7 cellular contexts compared by ENCODE assay signal in genomic region chr13:26914624-26915023, GRCh38.
DNase-seq lines count a peak whose midpoint lies in the region; ATAC-seq, FAIRE-seq and TF ChIP-seq lines count a peak whose summit lies in the region.

No MANE protein-coding gene starts in this region.

- H3K27ac Mint-ChIP-seq in memory B cell, result no peak overlapping the region

- no peak overlapping the region for H3K27ac ChIP-seq in small intestine (ENCODE audit: low read depth in 1 of 2, low read length in 1 of 2)
- no peak overlapping the region for H3K27ac ChIP-seq in psoas muscle

- TF ChIP-seq CTCF in psoas muscle (IDR thresholded peaks at IDR 0.05), result no peak

- 56 to 64% (median 58%) methylated on average over 7 of the region's 7 CpGs for WGBS in small intestine, 3 donors
- WGBS in psoas muscle, 3 donors, result 54 to 58% (median 58%) methylated on average over 7 of the region's 7 CpGs

- no peaks in the 10 kb centered on the region for H3K36me3 ChIP-seq in small intestine (ENCODE audit: control insufficient read depth in 2 of 2, insufficient read depth in 2 of 2, low read length in 2 of 2)
- no peaks in the 10 kb centered on the region for H3K36me3 ChIP-seq in psoas muscle (ENCODE audit: insufficient read depth in 1 of 2, low read depth in 1 of 2)

- no peak overlapping the region for H3K4me3 ChIP-seq in Jurkat, Clone E6-1 (ENCODE audit: low read length)
- no peak overlapping the region for H3K4me3 ChIP-seq in small intestine (ENCODE audit: low read depth in 1 of 2, low read length in 2 of 2)
- no peak overlapping the region for H3K4me3 ChIP-seq in psoas muscle

- H3K27me3 ChIP-seq in small intestine (ENCODE audit: control insufficient read depth in 2 of 2, insufficient read depth in 2 of 2, low read length in 2 of 2) (no peaks in the 10 kb centered on the region), psoas muscle (ENCODE audit: insufficient read depth in 3 of 3, low read length in 2 of 3) (peaks cover 0 to 5% (median 3%) of the 10 kb centered on the region in 3 donors)

- no peaks in the 10 kb centered on the region for H3K36me3 Mint-ChIP-seq in memory B cell

- H3K9me3 ChIP-seq in small intestine (ENCODE audit: control insufficient read depth, low read depth) (no peaks in the 10 kb centered on the region), psoas muscle (no peaks in the 10 kb centered on the region)

- H3K4me3 Mint-ChIP-seq in memory B cell, result no peak overlapping the region

- intact Hi-C loops in psoas muscle (cut with DNase I), result no loop called here

- no peak for FAIRE-seq in small intestine (lab: Jason Lieb, UNC)

- H3K9me3 Mint-ChIP-seq in memory B cell, result no peaks in the 10 kb centered on the region

- H3K4me1 ChIP-seq in small intestine (ENCODE audit: control insufficient read depth in 2 of 2, insufficient read depth in 1 of 2, low read depth in 1 of 2, low read length in 1 of 2) (no peaks in the 10 kb centered on the region), psoas muscle (no peaks in the 10 kb centered on the region)

- H3K27me3 Mint-ChIP-seq in memory B cell, result peaks cover 10% of the 10 kb centered on the region

- ATAC-seq in GM18858 (IDR thresholded peaks at IDR 0.05; ENCODE audit: unreplicated experiment) (peak; percentile 63), memory B cell (ENCODE audit: low read depth) (peak; percentile 21), GM21526 (IDR thresholded peaks at IDR 0.05; ENCODE audit: low FRiP score, unreplicated experiment) (no peak), psoas muscle (no peak)

- DNase-seq in Jurkat, Clone E6-1 (ENCODE audit: low read depth, low spot score), result peak; percentile 28
- DNase-seq in SHP77 (lab: John Stamatoyannopoulos, UW) (peak; percentile 21 to 55), memory B cell (ENCODE audit: low spot score in 2 of 2) (no peak), small intestine (no peak), psoas muscle (no peak)

- peaks cover 4% of the 10 kb centered on the region for H3K4me1 Mint-ChIP-seq in memory B cell

Comparison
In these comparisons a context has a peak if more than half of its experiments do, and no peak if none do; other contexts are left out.
1. ATAC-seq: peak in GM18858 (single experiment) and memory B cell (single experiment); none in GM21526 (single experiment) and psoas muscle (0 of 4).
2. DNase-seq: peak in Jurkat, Clone E6-1 (single experiment) and SHP77 (2 of 2); none in memory B cell (0 of 2), small intestine (single experiment) and psoas muscle (0 of 2).